In the genomic region with DNA sequence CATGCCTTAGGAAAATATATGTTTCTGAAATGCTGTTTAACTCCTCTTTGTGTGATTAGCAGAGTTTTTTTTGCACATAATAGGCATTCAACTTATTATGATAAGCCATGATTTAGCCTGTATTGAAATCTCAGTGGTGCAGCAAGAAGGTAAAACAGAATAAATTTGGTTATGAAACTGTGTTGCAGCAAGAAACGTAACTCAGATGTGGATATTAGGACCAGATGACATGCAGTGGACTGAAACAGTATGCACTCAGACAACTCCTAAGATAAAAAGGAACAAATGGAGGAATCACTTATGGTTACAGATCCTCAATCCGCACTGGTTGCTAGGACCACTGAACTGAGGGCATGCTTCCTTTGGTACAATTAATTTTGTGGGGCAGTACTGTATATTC, we compare ENCODE assay signal across 19 cellular contexts.
"Had no signal": no experiment of that assay in that cellular context is flagged by ENCODE, and none has a peak within 500 bp of the region (broad histone marks: within the 10 kb centered on the region; RNA-seq: fewer than 3 reads in every experiment).

No MANE protein-coding gene starts in this region.

- DNase-seq: colonic mucosa; effector memory CD4-positive, alpha-beta T cell; foreskin fibroblast; gastrocnemius medialis; head of caudate nucleus; natural killer cell; pancreas; stimulated activated CD4-positive, alpha-beta T cell treated with anti-CD3 and anti-CD28 coated beads, Interleukin-12 subunit alpha, Interleukin-12 subunit beta, amount 100 ng/mL, for 4 hours; stimulated activated CD4-positive, alpha-beta T cell treated with anti-CD3 and anti-CD28 coated beads, Interleukin-1b, Interleukin-23, amount 100 ng/mL, for 48 hours; stimulated activated CD4-positive, alpha-beta T cell treated with anti-CD3 and anti-CD28 coated beads, Interleukin-4, amount 100 ng/mL, for 1 hour; stimulated activated CD8-positive, alpha-beta memory T cell treated with anti-CD3 and anti-CD28 coated beads, Interleukin-4, amount 100 ng/mL, for 48 hours; stimulated activated naive CD4-positive, alpha-beta T cell; stimulated activated naive CD8-positive, alpha-beta T cell treated with anti-CD3 and anti-CD28 coated beads, Interleukin-15, amount 100 ng/mL, for 72 hours; thyroid gland had no signal

- H3K27ac ChIP-seq: colonic mucosa, esophagus muscularis mucosa, gastrocnemius medialis, neutrophil, pancreas, prostate gland, right atrium auricular region, suprapubic skin, thyroid gland had no signal
